In the genomic region with DNA sequence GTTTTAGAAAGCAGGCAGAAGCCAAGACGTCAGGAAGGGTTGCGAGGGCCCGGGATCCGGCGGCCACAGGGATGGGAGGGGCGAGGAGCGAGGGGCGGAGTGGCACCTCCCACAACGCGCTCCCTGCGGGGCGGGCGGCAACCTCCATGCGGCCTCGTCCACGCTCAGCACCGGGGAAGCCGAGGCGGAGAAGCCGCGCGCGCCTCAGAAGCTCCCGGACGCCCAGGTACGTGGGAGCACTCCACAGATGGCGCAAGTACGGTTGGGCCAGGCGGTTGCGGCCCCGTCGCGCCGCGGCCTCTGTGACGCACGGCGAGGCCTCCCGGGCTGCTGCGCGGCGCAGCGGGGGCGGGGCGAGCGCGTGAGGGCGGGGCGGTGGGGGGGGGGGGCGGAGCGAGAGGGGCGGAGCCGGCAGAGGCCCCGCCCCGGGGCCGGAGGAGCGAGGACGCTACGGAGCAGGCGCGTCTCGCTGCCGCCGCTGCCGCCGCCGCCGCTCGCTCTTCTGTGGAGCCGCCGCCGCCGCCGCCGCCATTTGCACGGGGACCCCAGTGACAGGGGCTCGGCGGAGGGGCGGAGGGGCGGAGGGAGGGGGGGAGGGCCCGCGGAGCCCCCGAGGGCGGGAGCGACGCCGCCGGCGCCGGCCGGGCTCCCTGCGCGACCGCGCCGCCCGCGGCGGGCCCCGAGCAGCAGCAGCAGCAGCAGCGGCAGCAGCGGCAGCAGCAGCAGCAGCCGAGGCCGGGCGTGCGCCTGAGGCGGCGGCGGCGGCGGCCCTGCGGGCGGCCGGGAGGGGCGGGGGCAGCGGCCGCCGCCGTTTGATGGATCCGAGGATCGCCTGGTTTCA, we compare ENCODE assay signal across 1 cellular context.
A peak's percentile ranks its signal among the peaks of the same experiment; 100 is the strongest.
TF ChIP-seq lines count a peak whose summit lies in the region.

A gene (plus strand): TSS at position 500 of the 841 bp plus-strand sequence. CDS start 316 bp downstream, at position 816.

TF ChIP-seq in HCT116, 20 proteins besides CTCF, POLR2A, EP300 and RAD21:
- TF ChIP-seq SRF (IDR thresholded peaks at IDR 0.05; ENCODE audit: low read depth) (no peak), POLR2AphosphoS5 (IDR thresholded peaks at IDR 0.05; ENCODE audit: low read depth, low read length) (peak; percentile 86), YY1 (IDR thresholded peaks at IDR 0.05; ENCODE audit: extremely low read depth, insufficient replicate concordance, low read depth, low read length) (peak; percentile 32), EZH2 (IDR thresholded peaks at IDR 0.05) (no peak), EGR1 (IDR thresholded peaks at IDR 0.05; ENCODE audit: low read depth) (no peak), ZNF274 (IDR thresholded peaks at IDR 0.05; ENCODE audit: low read depth, low read length) (no peak), ELF1 (IDR thresholded peaks at IDR 0.05; ENCODE audit: borderline replicate concordance, low read depth) (no peak), ZFX (IDR thresholded peaks at IDR 0.05) (peak; percentile 74), SP1 (IDR thresholded peaks at IDR 0.05; ENCODE audit: low read depth) (no peak)
- TF ChIP-seq, protein P1, sequence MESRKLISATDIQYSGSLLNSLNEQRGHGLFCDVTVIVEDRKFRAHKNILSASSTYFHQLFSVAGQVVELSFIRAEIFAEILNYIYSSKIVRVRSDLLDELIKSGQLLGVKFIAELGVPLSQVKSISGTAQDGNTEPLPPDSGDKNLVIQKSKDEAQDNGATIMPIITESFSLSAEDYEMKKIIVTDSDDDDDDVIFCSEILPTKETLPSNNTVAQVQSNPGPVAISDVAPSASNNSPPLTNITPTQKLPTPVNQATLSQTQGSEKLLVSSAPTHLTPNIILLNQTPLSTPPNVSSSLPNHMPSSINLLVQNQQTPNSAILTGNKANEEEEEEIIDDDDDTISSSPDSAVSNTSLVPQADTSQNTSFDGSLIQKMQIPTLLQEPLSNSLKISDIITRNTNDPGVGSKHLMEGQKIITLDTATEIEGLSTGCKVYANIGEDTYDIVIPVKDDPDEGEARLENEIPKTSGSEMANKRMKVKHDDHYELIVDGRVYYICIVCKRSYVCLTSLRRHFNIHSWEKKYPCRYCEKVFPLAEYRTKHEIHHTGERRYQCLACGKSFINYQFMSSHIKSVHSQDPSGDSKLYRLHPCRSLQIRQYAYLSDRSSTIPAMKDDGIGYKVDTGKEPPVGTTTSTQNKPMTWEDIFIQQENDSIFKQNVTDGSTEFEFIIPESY (IDR thresholded peaks at IDR 0.05; ENCODE audit: extremely low read depth, insufficient replicate concordance, low read length), result no peak
- TF ChIP-seq, protein P2, sequence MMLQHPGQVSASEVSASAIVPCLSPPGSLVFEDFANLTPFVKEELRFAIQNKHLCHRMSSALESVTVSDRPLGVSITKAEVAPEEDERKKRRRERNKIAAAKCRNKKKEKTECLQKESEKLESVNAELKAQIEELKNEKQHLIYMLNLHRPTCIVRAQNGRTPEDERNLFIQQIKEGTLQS (IDR thresholded peaks at IDR 0.05), result no peak
